In the genomic region with DNA sequence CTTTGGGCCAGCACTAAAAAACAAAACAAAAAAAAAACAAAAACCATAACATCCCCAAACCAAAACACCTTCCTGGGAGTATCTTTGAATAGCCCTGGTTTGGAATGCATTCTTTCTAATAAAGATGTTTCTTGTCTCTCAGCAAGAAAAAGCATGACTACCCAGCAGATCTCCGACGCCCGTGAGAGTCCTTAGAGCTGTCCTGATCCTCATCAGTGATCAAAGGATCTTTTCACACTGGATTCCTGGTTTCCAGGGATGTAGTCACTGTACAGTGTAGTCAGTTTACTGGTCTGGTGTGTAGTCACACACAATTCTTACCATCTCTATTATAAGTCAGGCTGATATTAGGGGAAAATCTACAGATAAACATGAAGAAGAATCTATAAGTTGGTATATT, we compare ENCODE assay signal across 14 cellular contexts.
"Had no signal": no experiment of that assay in that cellular context is flagged by ENCODE, and none has a peak within 500 bp of the region (broad histone marks: within the 10 kb centered on the region; RNA-seq: fewer than 3 reads in every experiment).

No MANE protein-coding gene starts in this region.

- H3K27ac ChIP-seq: heart left ventricle, prostate gland, testis, upper lobe of left lung had no signal

- H3K27me3 Mint-ChIP-seq: stimulated activated naive CD8-positive, alpha-beta T cell treated with anti-CD3 and anti-CD28 coated beads, Interleukin-15, Interleukin-2, amounts not matched to agents 100 ng/mL and 50 ng/mL, for 24 hours had no signal

- H3K36me3 Mint-ChIP-seq: natural killer cell had no signal

- H3K9me3 Mint-ChIP-seq: stimulated activated naive CD8-positive, alpha-beta T cell treated with anti-CD3 and anti-CD28 coated beads, Interleukin-15, Interleukin-2, amounts not matched to agents 100 ng/mL and 50 ng/mL, for 24 hours; T-helper 1 cell treated with Interleukin-12 subunit alpha and Interleukin-12 subunit beta and Interleukin-4 antibody, amounts not matched to agents 30 μg/mL and 1 μg/mL, for 36 hours had no signal

- ATAC-seq: activated CD4-positive, CD25-positive, alpha-beta regulatory T cell treated with anti-CD3 and anti-CD28 coated beads, Interleukin-2, amount 50 U/mL, for 24 hours; activated T-cell treated with anti-CD3 and anti-CD28 coated beads, Interleukin-2, amount 50 U/mL, for 72 hours; heart left ventricle; natural killer cell; right cardiac atrium had no signal

- H3K4me3 Mint-ChIP-seq: activated T-cell treated with anti-CD3 and anti-CD28 coated beads, Interleukin-2, amount 50 U/mL, for 72 hours; natural killer cell; stimulated activated naive CD8-positive, alpha-beta T cell treated with anti-CD3 and anti-CD28 coated beads, Interleukin-15, Interleukin-2, amounts not matched to agents 100 ng/mL and 50 ng/mL, for 24 hours; T-helper 1 cell treated with Interleukin-12 subunit alpha and Interleukin-12 subunit beta and Interleukin-4 antibody, amounts not matched to agents 30 μg/mL and 1 μg/mL, for 36 hours had no signal

- H3K27ac Mint-ChIP-seq: activated T-cell treated with anti-CD3 and anti-CD28 coated beads, Interleukin-2, amount 50 U/mL, for 72 hours; natural killer cell; stimulated activated naive CD8-positive, alpha-beta T cell treated with anti-CD3 and anti-CD28 coated beads, Interleukin-15, Interleukin-2, amounts not matched to agents 100 ng/mL and 50 ng/mL, for 24 hours; T-helper 1 cell treated with Interleukin-12 subunit alpha and Interleukin-12 subunit beta and Interleukin-4 antibody, amounts not matched to agents 30 μg/mL and 1 μg/mL, for 36 hours had no signal

- DNase-seq: activated effector memory CD4-positive, alpha-beta T cell treated with anti-CD3 and anti-CD28 coated beads, Interleukin-2, amount 50 U/mL, for 16 hours; activated naive CD4-positive, alpha-beta T cell treated with anti-CD3 and anti-CD28 coated beads, Interleukin-2, amount 50 U/mL, for 16 hours; activated T-cell treated with anti-CD3 and anti-CD28 coated beads, Interleukin-2, amount 50 U/mL, for 72 hours; heart left ventricle; kidney glomerular epithelial cell; mesendoderm; natural killer cell; right cardiac atrium; testis; upper lobe of left lung had no signal

- H3K4me3 ChIP-seq: heart left ventricle, prostate gland, testis, upper lobe of left lung had no signal

- H3K4me1 Mint-ChIP-seq: natural killer cell had no signal
